Comparison of ENCODE assay signal across 17 cellular contexts in genomic region chrX:54423161-54423888, GRCh38. TPM values are rescaled to one million over a fixed set of nuclear protein-coding genes. Genes with fewer than 3 reads are reported as not detected.
DNase-seq lines count a peak whose midpoint lies in the region; ATAC-seq and TF ChIP-seq lines count a peak whose summit lies in the region.
"Had no signal": no experiment of that assay in that cellular context is flagged by ENCODE, and none has a peak within 500 bp of the region (broad histone marks: within the 10 kb centered on the region; RNA-seq: fewer than 3 reads in every experiment).

No MANE protein-coding gene starts in this region.

- no peaks in the 10 kb centered on the region for H3K4me1 Mint-ChIP-seq in activated CD8-positive, alpha-beta T cell treated with anti-CD3 and anti-CD28 coated beads for 36 hours (ENCODE audit: low read depth)
- H3K4me1 Mint-ChIP-seq: brain had no signal

- H3K27ac Mint-ChIP-seq in activated CD8-positive, alpha-beta T cell treated with anti-CD3 and anti-CD28 coated beads for 36 hours: no peak overlapping the region
- H3K27ac Mint-ChIP-seq: activated T-cell treated with anti-CD3 and anti-CD28 coated beads, Interleukin-2, amount 50 U/mL, for 72 hours; brain had no signal

- TF ChIP-seq CTCF in activated CD8-positive, alpha-beta T cell treated with anti-CD3 and anti-CD28 coated beads for 36 hours (IDR thresholded peaks at IDR 0.05): peak; percentile 23
- TF ChIP-seq CTCF in upper lobe of right lung (IDR thresholded peaks at IDR 0.05): no peak

- H3K4me3 ChIP-seq in iPS-18a (ENCODE audit: low read length): peak overlapping the region; percentile 14
- H3K4me3 ChIP-seq in upper lobe of right lung: no peak overlapping the region
- H3K4me3 ChIP-seq: skin epidermis, thoracic aorta had no signal

- no peak overlapping the region for H3K4me3 Mint-ChIP-seq in activated CD8-positive, alpha-beta T cell treated with anti-CD3 and anti-CD28 coated beads for 36 hours
- H3K4me3 Mint-ChIP-seq: activated T-cell treated with anti-CD3 and anti-CD28 coated beads, Interleukin-2, amount 50 U/mL, for 72 hours; brain had no signal

- H3K27me3 Mint-ChIP-seq in activated CD8-positive, alpha-beta T cell treated with anti-CD3 and anti-CD28 coated beads for 36 hours: peaks cover 7% of the 10 kb centered on the region
- H3K27me3 Mint-ChIP-seq: brain had no signal

- H3K9me3 ChIP-seq in iPS-18a (ENCODE audit: control insufficient read depth, low read depth, low read length) (peaks cover 7% of the 10 kb centered on the region), upper lobe of right lung (no peaks in the 10 kb centered on the region)
- H3K9me3 ChIP-seq: thoracic aorta had no signal

- H3K9ac ChIP-seq in iPS-18a (ENCODE audit: low read length): no peak overlapping the region
- H3K9ac ChIP-seq: KMS-11 had no signal

- no peaks in the 10 kb centered on the region for H3K36me3 ChIP-seq in iPS-18a (ENCODE audit: control insufficient read depth, low read depth, low read length)
- H3K36me3 ChIP-seq in upper lobe of right lung: no peaks in the 10 kb centered on the region
- H3K36me3 ChIP-seq: thoracic aorta had no signal

- no peaks in the 10 kb centered on the region for H3K27me3 ChIP-seq in iPS-18a (ENCODE audit: control insufficient read depth, insufficient read depth, low read length)
- no peaks in the 10 kb centered on the region for H3K27me3 ChIP-seq in upper lobe of right lung

- POLR2A ChIA-PET in activated CD8-positive, alpha-beta T cell treated with anti-CD3 and anti-CD28 coated beads for 36 hours (lab: Charles Lee): no interaction called here

- ATAC-seq in GM18907 (IDR thresholded peaks at IDR 0.05; ENCODE audit: unreplicated experiment) (peak; percentile 48), upper lobe of right lung (no peak), HG02678 (IDR thresholded peaks at IDR 0.05; ENCODE audit: unreplicated experiment) (no peak)
- peak; percentile 62 for ATAC-seq in activated CD8-positive, alpha-beta T cell treated with anti-CD3 and anti-CD28 coated beads for 36 hours

- no peaks in the 10 kb centered on the region for H3K9me3 Mint-ChIP-seq in activated CD8-positive, alpha-beta T cell treated with anti-CD3 and anti-CD28 coated beads for 36 hours
- H3K9me3 Mint-ChIP-seq: activated T-cell treated with anti-CD3 and anti-CD28 coated beads, Interleukin-2, amount 50 U/mL, for 72 hours had no signal

- H3K36me3 Mint-ChIP-seq in activated CD8-positive, alpha-beta T cell treated with anti-CD3 and anti-CD28 coated beads for 36 hours (ENCODE audit: low read depth): no peaks in the 10 kb centered on the region
- H3K36me3 Mint-ChIP-seq: brain had no signal

- DNase-seq in ELR (ENCODE audit: low read depth) (peak; percentile 9), epidermal melanocyte (ENCODE audit: insufficient read length, low spot score) (no peak), upper lobe of right lung (no peak), NCI-H187 (lab: John Stamatoyannopoulos, UW) (no peak)
- peak; percentile 9 for DNase-seq in activated CD8-positive, alpha-beta T cell treated with anti-CD3 and anti-CD28 coated beads for 36 hours
- DNase-seq: C1 segment of cervical spinal cord, hippocampal formation, mammary epithelial cell, NCI-H2029 had no signal

- CTCF ChIA-PET in activated CD8-positive, alpha-beta T cell treated with anti-CD3 and anti-CD28 coated beads for 36 hours (lab: Charles Lee): no interaction called here

- H3K4me1 ChIP-seq in iPS-18a (ENCODE audit: control insufficient read depth, low read depth, low read length): peaks cover 3% of the 10 kb centered on the region
- no peaks in the 10 kb centered on the region for H3K4me1 ChIP-seq in upper lobe of right lung

- H3K27ac ChIP-seq in iPS-18a (ENCODE audit: low read length) (no peak overlapping the region), upper lobe of right lung (no peak overlapping the region)
- H3K27ac ChIP-seq: KMS-11, skin epidermis, thoracic aorta had no signal

- intact Hi-C loops in activated CD8-positive, alpha-beta T cell treated with anti-CD3 and anti-CD28 coated beads for 36 hours (cut with micrococcal nuclease): no loop called here
- intact Hi-C loops in upper lobe of right lung (cut with DNase I): no loop called here

RNA-seq across cellular contexts. Expression of gene TSR2, which starts 16.9 kb away (rescaled TPM):
- 10 to 100 TPM; 31.2 to 32.5 TPM for total RNA-seq in activated CD8-positive, alpha-beta T cell treated with anti-CD3 and anti-CD28 coated beads for 36 hours
- 38.4 TPM for total RNA-seq in upper lobe of right lung

Comparison
In these comparisons a context has a peak if more than half of its experiments do, and no peak if none do; other contexts are left out.
1. DNase-seq: peak in ELR (single experiment) and activated CD8-positive, alpha-beta T cell treated with anti-CD3 and anti-CD28 coated beads for 36 hours (single experiment); none in epidermal melanocyte (single experiment), upper lobe of right lung (single experiment) and NCI-H187 (0 of 2).
2. ATAC-seq: peak in GM18907 (single experiment) and activated CD8-positive, alpha-beta T cell treated with anti-CD3 and anti-CD28 coated beads for 36 hours (single experiment); none in upper lobe of right lung (single experiment) and HG02678 (single experiment).